8 cellular contexts compared by ENCODE assay signal in the genomic region with DNA sequence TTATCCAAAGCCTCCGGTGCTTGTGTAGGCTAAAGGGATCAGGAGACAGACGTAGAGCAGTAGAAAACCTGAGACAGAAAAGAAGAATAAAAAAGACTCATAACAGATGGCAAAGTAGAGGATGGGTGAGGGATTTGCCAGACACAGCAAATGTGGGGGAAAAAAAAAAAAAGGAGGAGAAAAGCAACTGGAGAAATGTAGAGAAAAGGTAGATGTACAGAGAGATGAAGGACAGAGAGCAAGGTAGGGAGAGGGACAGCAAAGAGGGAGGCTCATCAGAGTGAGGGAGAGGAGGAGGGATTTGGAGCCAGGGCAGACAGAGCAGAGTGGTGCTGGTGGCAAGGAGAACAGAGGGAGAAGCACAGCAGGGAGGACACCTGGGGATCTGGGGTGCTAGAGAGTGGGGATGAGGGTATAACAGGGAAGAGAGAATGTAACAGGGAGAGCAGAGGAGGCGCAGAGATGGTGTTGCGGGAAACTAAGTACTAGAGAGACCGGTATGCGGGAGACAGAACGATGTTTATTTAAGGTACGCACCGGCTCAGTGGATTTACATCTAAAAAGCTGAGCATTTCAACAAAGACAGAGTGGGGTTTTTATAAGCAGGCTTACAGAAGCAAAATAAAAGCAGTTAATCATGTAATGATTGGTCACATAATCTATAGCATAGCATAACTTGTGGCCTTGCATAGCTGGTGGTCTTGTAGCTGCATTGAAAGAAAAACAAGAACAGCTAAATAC. TPM values are rescaled to one million over a fixed set of nuclear protein-coding genes. Genes with fewer than 3 reads are reported as not detected.
DNase-seq lines count a peak whose midpoint lies in the region; ATAC-seq, FAIRE-seq and TF ChIP-seq lines count a peak whose summit lies in the region.
"Not testable (repeated sequence)": the region's sequence is repeated elsewhere in the genome, so short reads cannot be mapped to it uniquely, and the experiment has no call there.

No MANE protein-coding gene starts in this region.

- H3K4me3 ChIP-seq in HUES64 (ENCODE audit: low read length) = peak overlapping the region; percentile 98
- peak overlapping the region; percentile 98 for H3K4me3 ChIP-seq in adipocyte (ENCODE audit: low read length)
- H3K4me3 ChIP-seq in epithelial cell of esophagus (ENCODE audit: low read length) = peak overlapping the region; percentile 89
- peak overlapping the region; percentile 61 to 82 (median 82) for H3K4me3 ChIP-seq in keratinocyte (ENCODE audit: control insufficient read depth in 2 of 3, extremely low read depth in 1 of 3, insufficient read depth in 2 of 3, low read depth in 1 of 3, low read length in 3 of 3)
- H3K4me3 ChIP-seq in stomach smooth muscle (ENCODE audit: low read length in 2 of 2) = peak overlapping the region; percentile 87 to 88

- not testable (repeated sequence) for H3K27ac ChIP-seq in HUES64 (ENCODE audit: low read depth, low read length)
- H3K27ac ChIP-seq in keratinocyte (ENCODE audit: control insufficient read depth, insufficient read depth, low read length) (peak overlapping the region; percentile 82), stomach smooth muscle (ENCODE audit: low read length) (peak overlapping the region; percentile 69)

- H3K4me1 Mint-ChIP-seq in CD14-positive monocyte (peaks cover 21% of the 10 kb centered on the region), neural crest cell (peaks cover 26% of the 10 kb centered on the region)

- WGBS in HUES64 = 2% methylated on average over 9 of the region's 9 CpGs

- dilution Hi-C loops in keratinocyte (cut with MboI; ENCODE audit: extremely low pct_ligation_motif_present, low sequenced_read_pairs) = not testable (repeated sequence)

- H3K27ac Mint-ChIP-seq in CD14-positive monocyte (peak overlapping the region in 6 of 7 donors; percentile 74 to 93 (median 88)), neural crest cell (ENCODE audit: unreplicated experiment) (peak overlapping the region; percentile 10)

- H2AFZ ChIP-seq in keratinocyte (ENCODE audit: control insufficient read depth, low read length) = peak overlapping the region; percentile 88

- H3K4me3 Mint-ChIP-seq in CD14-positive monocyte = peak overlapping the region; percentile 96 to 99
- H3K4me3 Mint-ChIP-seq in neural crest cell = peak overlapping the region; percentile 97

- intact Hi-C loops in CD14-positive monocyte (cut with micrococcal nuclease) = loop anchor here (1.0 to 10.0 kb wide), 7 partner anchors 36 to 431 kb away; partner anchors contain the start of genes ZNF665 (in 2 of the 2), ZNF845 (in 2 of the 2), ZNF761 (in 1 of the 2) and ZNF813 (in 1 of the 2)

- not testable (repeated sequence) for FAIRE-seq in keratinocyte (lab: Jason Lieb, UNC)

- not testable (repeated sequence) for DNase-seq in CD14-positive monocyte (ENCODE audit: low spot score); epithelial cell of esophagus (ENCODE audit: low read depth); keratinocyte (ENCODE audit: low read depth, low spot score); neural crest cell (ENCODE audit: low read depth, low spot score)
- peak; percentile 1 for DNase-seq in adipocyte (ENCODE audit: low read depth)

- peaks cover 28 to 35% of the 10 kb centered on the region in 2 donors for H3K36me3 Mint-ChIP-seq in CD14-positive monocyte
- peaks cover 15% of the 10 kb centered on the region for H3K36me3 Mint-ChIP-seq in neural crest cell (ENCODE audit: low read depth)

- peaks cover 27% of the 10 kb centered on the region for H3K36me3 ChIP-seq in HUES64 (ENCODE audit: insufficient read depth, low read length)
- H3K36me3 ChIP-seq in adipocyte (ENCODE audit: control insufficient read depth, insufficient read depth, low read length, severe bottlenecking) = peaks cover 24% of the 10 kb centered on the region
- not testable (repeated sequence) for H3K36me3 ChIP-seq in keratinocyte (ENCODE audit: control insufficient read depth in 2 of 2, extremely low read depth in 1 of 2, insufficient read depth in 2 of 2, low read length in 2 of 2)
- H3K36me3 ChIP-seq in stomach smooth muscle (ENCODE audit: control insufficient read depth in 2 of 2, insufficient read depth in 2 of 2, low read length in 2 of 2) = peaks cover 11 to 12% of the 10 kb centered on the region in 2 donors

- H4K20me1 ChIP-seq in keratinocyte (ENCODE audit: control insufficient read depth, extremely low read depth, insufficient read depth, low read length) = not testable (repeated sequence)

- H3K4me2 ChIP-seq in keratinocyte (ENCODE audit: control insufficient read depth, extremely low read depth, insufficient read depth, low read depth, low read length) = peak overlapping the region; percentile 88

- not testable (repeated sequence) for H3K4me1 ChIP-seq in HUES64 (ENCODE audit: insufficient read depth, low read length); keratinocyte (ENCODE audit: control insufficient read depth, extremely low read depth, insufficient read depth, low read length)
- peaks cover 12% of the 10 kb centered on the region for H3K4me1 ChIP-seq in adipocyte (ENCODE audit: control insufficient read depth, insufficient read depth, low read length)
- H3K4me1 ChIP-seq in stomach smooth muscle (ENCODE audit: control insufficient read depth, insufficient read depth, low read length) = peaks cover 11% of the 10 kb centered on the region

- H3K9me3 ChIP-seq in HUES64 (ENCODE audit: insufficient read depth, low read depth, low read length); adipocyte (ENCODE audit: control insufficient read depth, low read length); keratinocyte (ENCODE audit: control insufficient read depth, low read depth, low read length); stomach smooth muscle (ENCODE audit: control insufficient read depth in 2 of 2, low read length in 2 of 2): not testable (repeated sequence)

- not testable (repeated sequence) for H3K9me1 ChIP-seq in keratinocyte (ENCODE audit: control insufficient read depth, extremely low read depth, insufficient read depth, low read length)

- H3K9me3 Mint-ChIP-seq in CD14-positive monocyte = peaks cover 26 to 58% (median 52%) of the 10 kb centered on the region in 7 donors
- H3K9me3 Mint-ChIP-seq in neural crest cell = not testable (repeated sequence)

- not testable (repeated sequence) for TF ChIP-seq CTCF in CD14-positive monocyte (IDR thresholded peaks at IDR 0.05); epithelial cell of esophagus (IDR thresholded peaks at IDR 0.05; ENCODE audit: insufficient read depth, low read depth, low read length, missing control alignments); keratinocyte (optimal IDR thresholded peaks at IDR 0.05 in 1 of 3, IDR thresholded peaks at IDR 0.05 in 1 of 3, conservative IDR thresholded peaks at IDR 0.05 in 1 of 3; ENCODE audit: extremely low read depth in 1 of 3, insufficient read depth in 2 of 3, low read length in 3 of 3); neural crest cell (conservative IDR thresholded peaks at IDR 0.05)

- not testable (repeated sequence) for H3K27me3 Mint-ChIP-seq in CD14-positive monocyte (ENCODE audit: low read depth in 3 of 3); neural crest cell (ENCODE audit: low read depth)

- not testable (repeated sequence) for H3K27me3 ChIP-seq in HUES64 (ENCODE audit: insufficient read depth, low read length); adipocyte (replicated peaks; ENCODE audit: control insufficient read depth, insufficient read depth, low read length); keratinocyte (ENCODE audit: control insufficient read depth, extremely low read depth, insufficient read depth, low read length); stomach smooth muscle (ENCODE audit: control insufficient read depth in 1 of 2, insufficient read depth in 2 of 2, low read length in 2 of 2)

- ATAC-seq in SK-N-SH treated with all-trans-retinoic acid at 6 μM for 48 hours = peak; percentile 13; the same call in 1 of the 3 replicates

- peaks cover 17% of the 10 kb centered on the region for H3K79me2 ChIP-seq in keratinocyte (ENCODE audit: control insufficient read depth, insufficient read depth, low read length)

- H3K9ac ChIP-seq in HUES64 (ENCODE audit: low read depth, low read length) (peak overlapping the region; percentile 79; the same call in 1 of the 2 replicates), adipocyte (ENCODE audit: low read length) (peak overlapping the region; percentile 94), keratinocyte (ENCODE audit: control insufficient read depth, extremely low read depth, insufficient read depth, low read length) (peak overlapping the region; percentile 84), stomach smooth muscle (ENCODE audit: low read length in 2 of 2) (peak overlapping the region; percentile 84 to 90)

RNA-seq across cellular contexts. Expression of gene ZNF765, which starts 1.1 kb away (rescaled TPM):
- 1 to 10 TPM; 3.4 to 5.0 TPM for polyA plus RNA-seq in CD14-positive monocyte
- polyA plus RNA-seq in HUES64 (2013, experiment 1 of 2) = 10.0 TPM
- polyA plus RNA-seq in HUES64 (2013, experiment 2 of 2) = 9.2 TPM
- polyA plus RNA-seq in keratinocyte = 4.6 to 5.9 TPM (median 5.2 TPM) in 3 replicates
- polyA plus RNA-seq in keratinocyte (2011; ENCODE audit: low read depth) = 2.7 TPM
- 2.0 and 4.4 TPM in 2 replicates for polyA plus RNA-seq in keratinocyte (2011; cell fraction: cytosol; rRNA removed)
- polyA plus RNA-seq in keratinocyte (2011; cell fraction: nucleus; rRNA removed) = 9.4 and 9.6 TPM in 2 replicates
- polyA plus RNA-seq in keratinocyte (2012; ENCODE audit: low replicate concordance) = 3.9 and 4.6 TPM in 2 replicates
- polyA minus RNA-seq in keratinocyte = 4.3 to 19.9 TPM (median 9.4 TPM) in 3 replicates
- polyA minus RNA-seq in keratinocyte (2011; cell fraction: cytosol; rRNA and poly(A)+ RNA removed) = 6.7 TPM
- polyA minus RNA-seq in keratinocyte (2011; cell fraction: nucleus; rRNA and poly(A)+ RNA removed) = 8.3 and 17.4 TPM in 2 replicates
- total RNA-seq in neural crest cell = 10.1 and 10.8 TPM in 2 replicates

RNA-seq across cellular contexts. Expression of gene ZNF525, which starts 30.5 kb away (rescaled TPM):
- polyA plus RNA-seq in CD14-positive monocyte (under 1 TPM; 0.29 to 0.64 TPM), keratinocyte (6.7 to 9.5 TPM (median 9.5 TPM) in 3 replicates)
- polyA plus RNA-seq in HUES64 (2013, experiment 1 of 2) = 15.8 TPM
- polyA plus RNA-seq in HUES64 (2013, experiment 2 of 2) = 17.1 TPM
- polyA plus RNA-seq in keratinocyte (2011; ENCODE audit: low read depth) = 8.8 TPM
- 3.5 and 7.5 TPM in 2 replicates for polyA plus RNA-seq in keratinocyte (2011; cell fraction: cytosol; rRNA removed)
- 17.1 and 21.5 TPM in 2 replicates for polyA plus RNA-seq in keratinocyte (2011; cell fraction: nucleus; rRNA removed)
- polyA plus RNA-seq in keratinocyte (2012; ENCODE audit: low replicate concordance) = 5.8 and 8.0 TPM in 2 replicates
- 1.0 to 14.5 TPM (median 8.6 TPM) in 3 replicates for polyA minus RNA-seq in keratinocyte
- polyA minus RNA-seq in keratinocyte (2011; cell fraction: cytosol; rRNA and poly(A)+ RNA removed) = 4.4 TPM
- polyA minus RNA-seq in keratinocyte (2011; cell fraction: nucleus; rRNA and poly(A)+ RNA removed) = 8.3 and 15.8 TPM in 2 replicates
- total RNA-seq in neural crest cell = 6.9 and 8.4 TPM in 2 replicates

RNA-seq across cellular contexts. Expression of gene ZNF761, which starts 35.8 kb away (rescaled TPM):
- polyA plus RNA-seq in CD14-positive monocyte = 1 to 10 TPM; 3.4 to 5.6 TPM
- polyA plus RNA-seq in HUES64 (2013, experiment 1 of 2) = 14.1 TPM
- 12.4 TPM for polyA plus RNA-seq in HUES64 (2013, experiment 2 of 2)
- polyA plus RNA-seq in keratinocyte = 6.8 to 10.3 TPM (median 9.2 TPM) in 3 replicates
- polyA plus RNA-seq in keratinocyte (2011; ENCODE audit: low read depth) = 7.7 TPM
- 5.9 and 10.1 TPM in 2 replicates for polyA plus RNA-seq in keratinocyte (2011; cell fraction: cytosol; rRNA removed)
- polyA plus RNA-seq in keratinocyte (2011; cell fraction: nucleus; rRNA removed) = 18.7 and 21.8 TPM in 2 replicates
- 5.5 and 9.0 TPM in 2 replicates for polyA plus RNA-seq in keratinocyte (2012; ENCODE audit: low replicate concordance)
- 1.8 to 18.8 TPM (median 10.3 TPM) in 3 replicates for polyA minus RNA-seq in keratinocyte
- polyA minus RNA-seq in keratinocyte (2011; cell fraction: cytosol; rRNA and poly(A)+ RNA removed) = 9.2 TPM
- 8.7 and 15.4 TPM in 2 replicates for polyA minus RNA-seq in keratinocyte (2011; cell fraction: nucleus; rRNA and poly(A)+ RNA removed)
- 10.0 and 10.5 TPM in 2 replicates for total RNA-seq in neural crest cell
